ENCODE assay signal across 16 cellular contexts in the genomic region with DNA sequence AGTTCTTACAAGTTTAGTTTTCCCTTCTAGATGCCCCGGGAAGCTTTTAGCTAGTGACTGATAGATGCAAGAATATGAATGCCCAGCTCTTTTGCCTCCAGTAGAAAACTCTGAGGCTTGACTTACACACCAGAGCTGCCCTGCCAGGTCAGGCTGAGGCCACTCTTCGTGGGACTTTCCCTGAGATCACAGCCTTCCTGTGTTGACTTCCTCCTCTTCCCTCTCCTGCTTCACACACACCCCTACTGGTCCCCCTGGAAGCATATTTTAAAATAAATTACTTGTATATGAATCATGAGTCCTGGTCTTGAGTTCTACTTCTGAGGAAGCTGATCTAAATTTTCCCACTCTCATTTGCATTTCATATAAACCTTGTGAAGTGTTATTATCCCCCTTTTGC.
DNase-seq lines count a peak whose midpoint lies in the region; ATAC-seq, FAIRE-seq and TF ChIP-seq lines count a peak whose summit lies in the region.
"Had no signal": no experiment of that assay in that cellular context is flagged by ENCODE, and none has a peak within 500 bp of the region (broad histone marks: within the 10 kb centered on the region; RNA-seq: fewer than 3 reads in every experiment).

No MANE protein-coding gene starts in this region.

- 58% methylated on average over 2 of the region's 2 CpGs for WGBS in GM12878 (ENCODE audit: insufficient coverage, insufficient replicate concordance, low lambda C conversion rate, missing lambda C conversion rate)

- peak; percentile 18 for DNase-seq in GM20000 (ENCODE audit: low spot score)
- no peak for DNase-seq in GM12878 (ENCODE audit: low read depth, low spot score)
- DNase-seq in glomerular visceral epithelial cell (ENCODE audit: extremely low spot score), result peak; percentile 31
- no peak for DNase-seq in thoracic aorta (ENCODE audit: low spot score)
- no peak for DNase-seq in HPDE6-E6E7 (ENCODE audit: extremely low spot score)
- no peak for DNase-seq in SKM-1 treated with dmso at 0.1 percent for 144 hours (lab: John Stamatoyannopoulos, UW; ENCODE audit: unreplicated experiment)
- DNase-seq in head of caudate nucleus, result no peak
- DNase-seq in posterior vena cava (ENCODE audit: low spot score), result no peak
- DNase-seq: activated effector memory CD4-positive, alpha-beta T cell treated with anti-CD3 and anti-CD28 coated beads, Interleukin-2, amount 50 U/mL, for 16 hours; CD4-positive, CD25-positive, alpha-beta regulatory T cell; effector memory CD8-positive, alpha-beta T cell; glutamatergic neuron; stimulated activated CD4-positive, alpha-beta T cell treated with anti-CD3 and anti-CD28 coated beads, Interleukin-2, amount 100 ng/mL, for 48 hours had no signal

- H3K36me3 ChIP-seq in GM12878 (ENCODE audit: control insufficient read depth in 2 of 2, insufficient read depth in 2 of 2, low read length in 1 of 2), result no peaks in the 10 kb centered on the region
- H3K36me3 ChIP-seq in thoracic aorta, result no peaks in the 10 kb centered on the region
- H3K36me3 ChIP-seq: upper lobe of left lung had no signal

- H3K9me3 ChIP-seq in GM12878 (replicated peaks; ENCODE audit: control insufficient read depth, insufficient read depth, low read length) (no peaks in the 10 kb centered on the region), thoracic aorta (no peaks in the 10 kb centered on the region)
- H3K9me3 ChIP-seq: upper lobe of left lung had no signal

- SMC1A ChIA-PET in GM12878 (lab: Charles Lee; ENCODE audit: uncharacterized antibody, unreplicated experiment), result interaction anchor here (0.8 to 1.1 kb wide), 4 partner anchors 13 to 48 kb away, joined by 3 to 4 read pairs (median 3); no protein-coding TSS in a partner anchor

- TF ChIP-seq POLR2A in GM12878 (IDR thresholded peaks at IDR 0.05; ENCODE audit: low read depth, low read length), result no peak

- no peaks in the 10 kb centered on the region for H3K79me2 ChIP-seq in GM12878 (ENCODE audit: control insufficient read depth, insufficient read depth, low read length)

- no peak overlapping the region for H3K9ac ChIP-seq in GM12878 (ENCODE audit: control insufficient read depth, insufficient read depth, low read length)
- H3K9ac ChIP-seq: KMS-11 had no signal

- TF ChIP-seq CTCF in GM20000 (IDR thresholded peaks at IDR 0.05; ENCODE audit: extremely low read depth, missing control alignments), result no peak
- TF ChIP-seq CTCF in GM12878 (IDR thresholded peaks at IDR 0.05 in 2 of 3, conservative IDR thresholded peaks at IDR 0.05 in 1 of 3; ENCODE audit: control insufficient read depth in 2 of 3, extremely low read depth in 1 of 3, insufficient read depth in 1 of 3, low read depth in 3 of 3, low read length in 3 of 3), result no peak
- TF ChIP-seq CTCF in thoracic aorta (IDR thresholded peaks at IDR 0.05), result no peak

- in situ Hi-C loops in GM12878 (cut with MboI), result no loop called here

- no peak for TF ChIP-seq RAD21 in GM12878 (IDR thresholded peaks at IDR 0.05; ENCODE audit: insufficient read depth, low read depth, low read length)

- TF ChIP-seq EP300 in GM12878 (IDR thresholded peaks at IDR 0.05; ENCODE audit: borderline replicate concordance in 1 of 2, control insufficient read depth in 1 of 2, low read depth in 2 of 2, low read length in 2 of 2), result no peak

- H3K4me2 ChIP-seq in GM12878 (ENCODE audit: control insufficient read depth, insufficient read depth), result no peak overlapping the region
- H3K4me2 ChIP-seq: KMS-11 had no signal

- no peak for FAIRE-seq in GM12878 (lab: Jason Lieb, UNC)

- ATAC-seq in GM12878 (peak; percentile 69), thoracic aorta (ENCODE audit: insufficient number of reproducible peaks, low FRiP score, low read depth) (peak; percentile 41)
- ATAC-seq: effector memory CD8-positive, alpha-beta T cell had no signal

- no peaks in the 10 kb centered on the region for H4K20me1 ChIP-seq in GM12878 (ENCODE audit: control insufficient read depth, insufficient read depth)

- H3K4me3 ChIP-seq in GM12878 (no peak overlapping the region), thoracic aorta (no peak overlapping the region)
- H3K4me3 ChIP-seq: upper lobe of left lung had no signal

- H3K27ac ChIP-seq in GM12878 (ENCODE audit: control insufficient read depth, insufficient read depth) (no peak overlapping the region), thoracic aorta (peak overlapping the region; percentile 70 to 75)
- H3K27ac ChIP-seq: KMS-11, VCaP had no signal

- BruUV-seq in GM12878 (replicated peaks; lab: Mats Ljungman, UMichigan), result no TSS peak

- H3K27me3 ChIP-seq in GM12878 (replicated peaks in 1 of 2; ENCODE audit: control insufficient read depth in 2 of 2, insufficient read depth in 2 of 2, low read length in 1 of 2) (no peaks in the 10 kb centered on the region), thoracic aorta (replicated peaks; ENCODE audit: insufficient read depth) (no peaks in the 10 kb centered on the region)
- H3K27me3 ChIP-seq: upper lobe of left lung had no signal

- intact Hi-C loops in GM12878 (cut with micrococcal nuclease; ENCODE audit: unreplicated experiment) (no loop called here), head of caudate nucleus (cut with DNase I) (no loop called here), posterior vena cava (cut with DNase I) (no loop called here)

- RAD21 ChIA-PET in GM12878 (lab: Charles Lee; ENCODE audit: unreplicated experiment), result interaction anchor here (1.4 to 1.7 kb wide), 2 partner anchors 18 to 105 kb away, joined by 3 to 4 read pairs; no protein-coding TSS in a partner anchor

- CTCF ChIA-PET in GM12878 (lab: Yijun Ruan, JAX), result interaction anchor here (1.4 to 1.6 kb wide), 2 partner anchors 48 to 473 kb away, joined by 3 read pairs; no protein-coding TSS in a partner anchor

- H2AFZ ChIP-seq in GM12878 (ENCODE audit: control insufficient read depth, low read depth, low read length), result no peak overlapping the region

- no peaks in the 10 kb centered on the region for H3K4me1 ChIP-seq in GM12878 (ENCODE audit: control insufficient read depth, insufficient read depth, low read length)
- peaks cover 21 to 53% of the 10 kb centered on the region in 2 donors for H3K4me1 ChIP-seq in thoracic aorta (ENCODE audit: control insufficient read depth in 1 of 2, low read depth in 2 of 2)

- POLR2A ChIA-PET in GM12878 (lab: Charles Lee), result no interaction called here

TF ChIP-seq in GM12878, 131 proteins besides CTCF, POLR2A, EP300 and RAD21 (continues in another document):
- no peak for TF ChIP-seq RELA (IDR thresholded peaks at IDR 0.05; ENCODE audit: borderline replicate concordance, partially characterized antibody)
- TF ChIP-seq CHD4 (IDR thresholded peaks at IDR 0.05), result no peak
- TF ChIP-seq SMAD1 (IDR thresholded peaks at IDR 0.05; ENCODE audit: low read depth, partially characterized antibody), result no peak
- no peak for TF ChIP-seq SMARCA5 (IDR thresholded peaks at IDR 0.05)
- TF ChIP-seq KLF5 (IDR thresholded peaks at IDR 0.05; ENCODE audit: partially characterized antibody), result no peak
- TF ChIP-seq SUPT20H (IDR thresholded peaks at IDR 0.05; ENCODE audit: borderline replicate concordance, control insufficient read depth, low read depth, low read length), result no peak
- TF ChIP-seq, protein P1, sequence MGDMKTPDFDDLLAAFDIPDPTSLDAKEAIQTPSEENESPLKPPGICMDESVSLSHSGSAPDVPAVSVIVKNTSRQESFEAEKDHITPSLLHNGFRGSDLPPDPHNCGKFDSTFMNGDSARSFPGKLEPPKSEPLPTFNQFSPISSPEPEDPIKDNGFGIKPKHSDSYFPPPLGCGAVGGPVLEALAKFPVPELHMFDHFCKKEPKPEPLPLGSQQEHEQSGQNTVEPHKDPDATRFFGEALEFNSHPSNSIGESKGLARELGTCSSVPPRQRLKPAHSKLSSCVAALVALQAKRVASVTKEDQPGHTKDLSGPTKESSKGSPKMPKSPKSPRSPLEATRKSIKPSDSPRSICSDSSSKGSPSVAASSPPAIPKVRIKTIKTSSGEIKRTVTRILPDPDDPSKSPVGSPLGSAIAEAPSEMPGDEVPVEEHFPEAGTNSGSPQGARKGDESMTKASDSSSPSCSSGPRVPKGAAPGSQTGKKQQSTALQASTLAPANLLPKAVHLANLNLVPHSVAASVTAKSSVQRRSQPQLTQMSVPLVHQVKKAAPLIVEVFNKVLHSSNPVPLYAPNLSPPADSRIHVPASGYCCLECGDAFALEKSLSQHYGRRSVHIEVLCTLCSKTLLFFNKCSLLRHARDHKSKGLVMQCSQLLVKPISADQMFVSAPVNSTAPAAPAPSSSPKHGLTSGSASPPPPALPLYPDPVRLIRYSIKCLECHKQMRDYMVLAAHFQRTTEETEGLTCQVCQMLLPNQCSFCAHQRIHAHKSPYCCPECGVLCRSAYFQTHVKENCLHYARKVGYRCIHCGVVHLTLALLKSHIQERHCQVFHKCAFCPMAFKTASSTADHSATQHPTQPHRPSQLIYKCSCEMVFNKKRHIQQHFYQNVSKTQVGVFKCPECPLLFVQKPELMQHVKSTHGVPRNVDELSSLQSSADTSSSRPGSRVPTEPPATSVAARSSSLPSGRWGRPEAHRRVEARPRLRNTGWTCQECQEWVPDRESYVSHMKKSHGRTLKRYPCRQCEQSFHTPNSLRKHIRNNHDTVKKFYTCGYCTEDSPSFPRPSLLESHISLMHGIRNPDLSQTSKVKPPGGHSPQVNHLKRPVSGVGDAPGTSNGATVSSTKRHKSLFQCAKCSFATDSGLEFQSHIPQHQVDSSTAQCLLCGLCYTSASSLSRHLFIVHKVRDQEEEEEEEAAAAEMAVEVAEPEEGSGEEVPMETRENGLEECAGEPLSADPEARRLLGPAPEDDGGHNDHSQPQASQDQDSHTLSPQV (IDR thresholded peaks at IDR 0.05), result no peak
- TF ChIP-seq RELB (IDR thresholded peaks at IDR 0.05; ENCODE audit: low read depth), result no peak
- no peak for TF ChIP-seq CBFB (IDR thresholded peaks at IDR 0.05; ENCODE audit: low read depth)
- no peak for TF ChIP-seq MYC (IDR thresholded peaks at IDR 0.05; ENCODE audit: insufficient read depth, insufficient read length, insufficient replicate concordance, low read length, severe bottlenecking)
- no peak for TF ChIP-seq NR2F1 (conservative IDR thresholded peaks at IDR 0.05)
- TF ChIP-seq NR2C1 (IDR thresholded peaks at IDR 0.05), result no peak
- no peak for TF ChIP-seq YY1 (IDR thresholded peaks at IDR 0.05; ENCODE audit: low read depth, low read length)
- TF ChIP-seq POLR2AphosphoS5 (IDR thresholded peaks at IDR 0.05; ENCODE audit: low read length), result no peak

Comparison
In these comparisons a context has a peak if more than half of its experiments do, and no peak if none do; other contexts are left out.
1. DNase-seq: peak in GM20000 (single experiment) and glomerular visceral epithelial cell (single experiment); none in GM12878 (single experiment), thoracic aorta (single experiment), HPDE6-E6E7 (single experiment), SKM-1 treated with dmso at 0.1 percent for 144 hours (single experiment), head of caudate nucleus (0 of 42) and posterior vena cava (single experiment).